1 cellular context compared by ENCODE assay signal in genomic region chr7:77413128-77413527, GRCh38.
TF ChIP-seq lines count a peak whose summit lies in the region.

No MANE protein-coding gene starts in this region.

TF ChIP-seq in IMR-90, 13 proteins besides CTCF, POLR2A, EP300 and RAD21 (continued from another document):
- TF ChIP-seq, protein P1, sequence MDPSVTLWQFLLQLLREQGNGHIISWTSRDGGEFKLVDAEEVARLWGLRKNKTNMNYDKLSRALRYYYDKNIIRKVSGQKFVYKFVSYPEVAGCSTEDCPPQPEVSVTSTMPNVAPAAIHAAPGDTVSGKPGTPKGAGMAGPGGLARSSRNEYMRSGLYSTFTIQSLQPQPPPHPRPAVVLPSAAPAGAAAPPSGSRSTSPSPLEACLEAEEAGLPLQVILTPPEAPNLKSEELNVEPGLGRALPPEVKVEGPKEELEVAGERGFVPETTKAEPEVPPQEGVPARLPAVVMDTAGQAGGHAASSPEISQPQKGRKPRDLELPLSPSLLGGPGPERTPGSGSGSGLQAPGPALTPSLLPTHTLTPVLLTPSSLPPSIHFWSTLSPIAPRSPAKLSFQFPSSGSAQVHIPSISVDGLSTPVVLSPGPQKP (IDR thresholded peaks at IDR 0.05; ENCODE audit: borderline replicate concordance, low read depth, low read length), result no peak
- TF ChIP-seq MXI1 (IDR thresholded peaks at IDR 0.05; ENCODE audit: borderline replicate concordance, low read depth, low read length), result no peak
- no peak for TF ChIP-seq BHLHE40 (IDR thresholded peaks at IDR 0.05; ENCODE audit: low read depth, low read length)
- TF ChIP-seq CHD1 (IDR thresholded peaks at IDR 0.05; ENCODE audit: low read depth, low read length), result no peak
